8 cellular contexts compared by ENCODE assay signal in genomic region chr13:25170554-25171107, GRCh38. TPM values are rescaled to one million over a fixed set of nuclear protein-coding genes. Genes with fewer than 3 reads are reported as not detected.
DNase-seq lines count a peak whose midpoint lies in the region; ATAC-seq, FAIRE-seq and TF ChIP-seq lines count a peak whose summit lies in the region.
"Had no signal": no experiment of that assay in that cellular context is flagged by ENCODE, and none has a peak within 500 bp of the region (broad histone marks: within the 10 kb centered on the region; RNA-seq: fewer than 3 reads in every experiment).

No MANE protein-coding gene starts in this region.

- peak overlapping the region; percentile 34 for H3K4me3 ChIP-seq in retinal pigment epithelial cell (ENCODE audit: low read length)
- H3K4me3 ChIP-seq in Peyer's patch = peak overlapping the region in 2 of 4 donors; percentile 18 to 27

- TF ChIP-seq CTCF in retinal pigment epithelial cell (conservative IDR thresholded peaks at IDR 0.05; ENCODE audit: low read depth, low read length) (no peak), Peyer's patch (IDR thresholded peaks at IDR 0.05) (no peak)

- ATAC-seq in GM21825 (IDR thresholded peaks at IDR 0.05; ENCODE audit: unreplicated experiment) = no peak

- H3K9me3 ChIP-seq in Peyer's patch = no peaks in the 10 kb centered on the region

- H3K27me3 ChIP-seq in Peyer's patch = peaks cover 0 to 13% of the 10 kb centered on the region in 2 donors

- TF ChIP-seq POLR2A in GM12891 (IDR thresholded peaks at IDR 0.05; ENCODE audit: low read depth, low read length) (no peak), Peyer's patch (IDR thresholded peaks at IDR 0.05) (no peak)

- no peaks in the 10 kb centered on the region for H3K4me1 ChIP-seq in Peyer's patch

- H3K27ac ChIP-seq in Peyer's patch = no peak overlapping the region
- H3K27ac ChIP-seq: VCaP had no signal

- no peaks in the 10 kb centered on the region for H3K36me3 ChIP-seq in Peyer's patch

- FAIRE-seq in GM12891 (lab: Jason Lieb, UNC) = no peak
- FAIRE-seq in frontal cortex (lab: Jason Lieb, UNC) = no peak

- DNase-seq in GM12891 (ENCODE audit: insufficient read length, low spot score) (peak; percentile 35), NCI-H526 treated with DMSO at 0.1 percent for 48 hours (lab: John Stamatoyannopoulos, UW) (peak; percentile 52), frontal cortex (ENCODE audit: low spot score in 2 of 2) (peak; percentile 40 to 59), retinal pigment epithelial cell (ENCODE audit: low read depth) (no peak), Peyer's patch (no peak), GM19240 (ENCODE audit: insufficient read length, low spot score) (no peak)

TF ChIP-seq in GM12891, 5 proteins besides CTCF, POLR2A, EP300 and RAD21:
- TF ChIP-seq TAF1 (IDR thresholded peaks at IDR 0.05; ENCODE audit: low read depth, low read length) (no peak), PAX5 (IDR thresholded peaks at IDR 0.05; ENCODE audit: insufficient read depth, low read length, severe bottlenecking) (no peak), SPI1 (IDR thresholded peaks at IDR 0.05; ENCODE audit: low read depth, low read length) (no peak), POLR2AphosphoS5 (IDR thresholded peaks at IDR 0.05; ENCODE audit: low read depth, low read length) (no peak), POU2F2 (IDR thresholded peaks at IDR 0.05; ENCODE audit: low read depth, low read length) (no peak)

RNA-seq across cellular contexts. Expression of gene AMER2, which starts 1.5 kb away (rescaled TPM):
- polyA plus RNA-seq in GM12891 (2012; ENCODE audit: low read depth, missing spikeins) = 0.01 TPM
- total RNA-seq in frontal cortex (143 TPM), Peyer's patch (not detected)

Comparison
In these comparisons a context has a peak if more than half of its experiments do, and no peak if none do; other contexts are left out.
1. DNase-seq: peak in GM12891 (single experiment), NCI-H526 treated with DMSO at 0.1 percent for 48 hours (single experiment) and frontal cortex (2 of 2); none in retinal pigment epithelial cell (single experiment), Peyer's patch (0 of 3) and GM19240 (single experiment).
2. RNA of gene AMER2, which starts 1.5 kb away (total RNA-seq): 143 TPM in frontal cortex (single experiment); not detected in Peyer's patch; every median in the first group is over 100 times any median in the second.